Comparison of ENCODE assay signal across 9 cellular contexts in the genomic region with DNA sequence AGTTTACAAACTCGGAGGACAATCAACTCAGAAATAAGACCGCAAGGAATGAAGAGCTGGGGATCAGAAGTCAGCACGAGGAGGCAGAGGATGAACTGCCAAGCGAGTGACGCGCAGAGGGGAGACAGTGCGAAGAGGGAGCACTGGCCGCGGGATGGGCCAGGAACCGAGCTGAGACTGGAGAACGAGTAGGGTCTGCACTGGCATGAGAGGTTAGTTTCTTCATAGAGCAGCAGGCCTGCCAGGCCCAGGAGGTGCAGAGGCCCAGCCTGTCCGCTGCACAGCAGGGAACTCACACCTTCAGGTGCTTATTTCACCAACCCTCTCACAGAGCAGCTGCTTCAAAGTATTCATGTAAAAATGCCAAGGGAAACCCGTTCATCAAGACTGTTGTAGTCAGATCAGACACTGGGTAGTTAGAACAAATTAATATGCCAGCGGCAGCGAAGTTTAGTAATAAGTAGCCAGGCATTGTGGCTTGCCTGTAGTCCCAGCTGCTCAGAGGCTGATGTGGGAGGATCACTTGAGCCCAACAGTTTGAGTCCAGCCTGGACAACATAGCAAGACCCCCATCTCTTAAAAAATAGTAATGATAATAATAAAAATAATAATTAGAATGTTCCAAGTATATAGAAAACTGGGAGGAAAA.
DNase-seq lines count a peak whose midpoint lies in the region; ATAC-seq and TF ChIP-seq lines count a peak whose summit lies in the region.
"Had no signal": no experiment of that assay in that cellular context is flagged by ENCODE, and none has a peak within 500 bp of the region (broad histone marks: within the 10 kb centered on the region; RNA-seq: fewer than 3 reads in every experiment).

No MANE protein-coding gene starts in this region.

- no peak overlapping the region for H3K4me3 ChIP-seq in naive thymus-derived CD4-positive, alpha-beta T cell (ENCODE audit: low read length)
- no peak overlapping the region for H3K4me3 ChIP-seq in transverse colon

- H3K27me3 ChIP-seq in naive thymus-derived CD4-positive, alpha-beta T cell (ENCODE audit: control insufficient read depth in 2 of 2, insufficient read depth in 2 of 2, low read length in 2 of 2), result no peaks in the 10 kb centered on the region
- H3K27me3 ChIP-seq in transverse colon, result no peaks in the 10 kb centered on the region

- in situ Hi-C loops in transverse colon (cut with MboI; ENCODE audit: low pct_ligation_motif_present in 1 of 4, low pct_unique_long_range_greater_than_20kb in 1 of 4, low sequenced_read_pairs in 3 of 4), result no loop called here

- DNase-seq in activated CD8-positive, alpha-beta memory T cell treated with anti-CD3 and anti-CD28 coated beads for 24 hours, result peak; percentile 35
- no peak for DNase-seq in activated CD8-positive, alpha-beta memory T cell treated with anti-CD3 and anti-CD28 coated beads, Interleukin-2, amount 50 U/mL, for 4 hours
- DNase-seq in naive thymus-derived CD4-positive, alpha-beta T cell, result no peak
- DNase-seq in transverse colon (no peak), activated gamma-delta T cell treated with Interleukin-2 at 50 U/mL for 16 hours (no peak)
- DNase-seq: activated gamma-delta T cell had no signal

- no peak for ATAC-seq in naive thymus-derived CD4-positive, alpha-beta T cell
- ATAC-seq in HG03196 (IDR thresholded peaks at IDR 0.05; ENCODE audit: unreplicated experiment) (no peak), HG03354 (IDR thresholded peaks at IDR 0.05; ENCODE audit: poor library complexity, severe bottlenecking, unreplicated experiment) (no peak)

- intact Hi-C loops in dendritic cell treated with granulocyte-macrophage colony-stimulating factor and Interleukin-4, amounts not matched to agents 40 ng/mL and 50 ng/mL, for 4 days (cut with micrococcal nuclease), result loop anchor here (5.0 kb wide), 1 partner anchor 35 kb away; no protein-coding TSS in a partner anchor
- intact Hi-C loops in naive thymus-derived CD4-positive, alpha-beta T cell (cut with micrococcal nuclease), result loop anchor here in 1 of 2 donors (2.0 to 10.0 kb wide), 3 partner anchors 38 to 212 kb away; no protein-coding TSS in a partner anchor
- intact Hi-C loops in transverse colon (cut with DNase I; ENCODE audit: low total_unique reads), result no loop called here

- peaks cover 0 to 36% of the 10 kb centered on the region in 2 donors for H3K4me1 ChIP-seq in naive thymus-derived CD4-positive, alpha-beta T cell (ENCODE audit: control insufficient read depth in 2 of 2, insufficient read depth in 2 of 2, low read length in 2 of 2)
- peaks cover 24 to 74% (median 35%) of the 10 kb centered on the region in 4 donors for H3K4me1 ChIP-seq in transverse colon

- H3K4me1 Mint-ChIP-seq in dendritic cell treated with granulocyte-macrophage colony-stimulating factor and Interleukin-4, amounts not matched to agents 40 ng/mL and 50 ng/mL, for 4 days (ENCODE audit: low read depth), result peaks cover 55% of the 10 kb centered on the region
- H3K4me1 Mint-ChIP-seq in naive thymus-derived CD4-positive, alpha-beta T cell, result peaks cover 28 to 91% (median 72%) of the 10 kb centered on the region in 7 donors

- no peaks in the 10 kb centered on the region for H3K9me3 ChIP-seq in naive thymus-derived CD4-positive, alpha-beta T cell (ENCODE audit: control insufficient read depth in 2 of 3, low read length in 3 of 3)
- no peaks in the 10 kb centered on the region for H3K9me3 ChIP-seq in transverse colon

- no peaks in the 10 kb centered on the region for H3K27me3 Mint-ChIP-seq in dendritic cell treated with granulocyte-macrophage colony-stimulating factor and Interleukin-4, amounts not matched to agents 40 ng/mL and 50 ng/mL, for 4 days
- no peaks in the 10 kb centered on the region for H3K27me3 Mint-ChIP-seq in naive thymus-derived CD4-positive, alpha-beta T cell

- POLR2A ChIA-PET in naive thymus-derived CD4-positive, alpha-beta T cell (lab: Charles Lee), result interaction anchor here (1.0 to 4.5 kb wide), 5 partner anchors 10 to 85 kb away, joined by 3 to 21 read pairs (median 6); no protein-coding TSS in a partner anchor

- CTCF ChIA-PET in naive thymus-derived CD4-positive, alpha-beta T cell (lab: Charles Lee), result interaction anchor here (1.0 to 1.2 kb wide), 2 partner anchors 9 to 265 kb away, joined by 3 to 4 read pairs; no protein-coding TSS in a partner anchor

- no peak for TF ChIP-seq EP300 in transverse colon (IDR thresholded peaks at IDR 0.05; ENCODE audit: low read depth)

- no peaks in the 10 kb centered on the region for H3K9me3 Mint-ChIP-seq in dendritic cell treated with granulocyte-macrophage colony-stimulating factor and Interleukin-4, amounts not matched to agents 40 ng/mL and 50 ng/mL, for 4 days
- no peaks in the 10 kb centered on the region for H3K9me3 Mint-ChIP-seq in naive thymus-derived CD4-positive, alpha-beta T cell

- peaks cover 0 to 16% (median 0%) of the 10 kb centered on the region in 3 experiments for H3K36me3 ChIP-seq in naive thymus-derived CD4-positive, alpha-beta T cell (ENCODE audit: control insufficient read depth in 2 of 3, insufficient read depth in 3 of 3, low read length in 3 of 3)
- no peaks in the 10 kb centered on the region for H3K36me3 ChIP-seq in transverse colon

- peak overlapping the region; percentile 34 for H3K27ac Mint-ChIP-seq in dendritic cell treated with granulocyte-macrophage colony-stimulating factor and Interleukin-4, amounts not matched to agents 40 ng/mL and 50 ng/mL, for 4 days
- H3K27ac Mint-ChIP-seq in naive thymus-derived CD4-positive, alpha-beta T cell, result peak overlapping the region in 8 of 9 donors; percentile 43 to 89 (median 78)

- no peak for TF ChIP-seq CTCF in transverse colon (IDR thresholded peaks at IDR 0.05)

- H3K27ac ChIP-seq in naive thymus-derived CD4-positive, alpha-beta T cell (ENCODE audit: low read depth, low read length), result no peak overlapping the region
- H3K27ac ChIP-seq in transverse colon, result peak overlapping the region; percentile 82 to 91 (median 86)

- 83 to 84% methylated on average over 7 to 15 of the region's 15 CpGs for WGBS in transverse colon (ENCODE audit: low coverage in 1 of 2), 2 donors

- no peak for TF ChIP-seq POLR2A in transverse colon (IDR thresholded peaks at IDR 0.05)

- H3K36me3 Mint-ChIP-seq in dendritic cell treated with granulocyte-macrophage colony-stimulating factor and Interleukin-4, amounts not matched to agents 40 ng/mL and 50 ng/mL, for 4 days (ENCODE audit: low read depth), result peaks cover 38% of the 10 kb centered on the region
- H3K36me3 Mint-ChIP-seq in naive thymus-derived CD4-positive, alpha-beta T cell, result peaks cover 0 to 18% (median 0%) of the 10 kb centered on the region in 5 donors

- H3K4me3 Mint-ChIP-seq in dendritic cell treated with granulocyte-macrophage colony-stimulating factor and Interleukin-4, amounts not matched to agents 40 ng/mL and 50 ng/mL, for 4 days, result no peak overlapping the region
- H3K4me3 Mint-ChIP-seq in naive thymus-derived CD4-positive, alpha-beta T cell, result peak overlapping the region in 7 of 10 donors; percentile 1 to 60 (median 46)
